In genomic region chr3:120596116-120596852, GRCh38 we compare ENCODE assay signal across 8 cellular contexts. TPM values are rescaled to one million over a fixed set of nuclear protein-coding genes. Genes with fewer than 3 reads are reported as not detected.
A peak's percentile ranks its signal among the peaks of the same experiment; 100 is the strongest.
DNase-seq lines count a peak whose midpoint lies in the region; ATAC-seq and TF ChIP-seq lines count a peak whose summit lies in the region.

Gene NDUFB4 (plus strand): TSS chr3:120596336. CDS start chr3:120596360, 24 bp downstream.

- H2AFZ ChIP-seq in H9 (ENCODE audit: low read length): peak within 1 kb of the TSS; percentile 79

- ATAC-seq in natural killer cell treated with Interleukin-12 subunit alpha and Interleukin-12 subunit beta and Interleukin-15 and Interleukin-18, amount 100 ng/mL, for 72 hours: peak; percentile 98 to 99
- ATAC-seq in stimulated activated naive CD8-positive, alpha-beta T cell treated with anti-CD3 and anti-CD28 coated beads, Interleukin-15, Interleukin-2, amounts not matched to agents 100 U/mL and 50 U/mL, for 24 hours: peak; percentile 97

- H2BK15ac ChIP-seq in H9 (ENCODE audit: low read depth, low read length): no peak within 1 kb of the TSS

- peaks cover 2 to 9% (median 9%) of the 10 kb centered on the region in 3 experiments for H3K36me3 Mint-ChIP-seq in H9 (ENCODE audit: insufficient read depth in 1 of 3, low read depth in 3 of 3)
- H3K36me3 Mint-ChIP-seq in natural killer cell treated with Interleukin-12 subunit alpha and Interleukin-12 subunit beta and Interleukin-15 and Interleukin-18, amount 100 ng/mL, for 72 hours: peaks cover 4% of the 10 kb centered on the region

- H3K79me2 ChIP-seq in H9 (ENCODE audit: insufficient read depth, low read length): peaks cover 9% of the 10 kb centered on the region; the same call in 1 of the 2 replicates

- H3K27ac ChIP-seq in H9 (ENCODE audit: insufficient read length, low read depth, low read length): peak within 1 kb of the TSS; percentile 11

- no peak within 1 kb of the TSS for H4K8ac ChIP-seq in H9 (replicated peaks; ENCODE audit: insufficient read length, low read depth, low read length)

- TF ChIP-seq CTCF in H9 (conservative IDR thresholded peaks at IDR 0.05) (no peak), fibroblast of pulmonary artery (IDR thresholded peaks at IDR 0.05; ENCODE audit: low read length, missing control alignments) (no peak)

- peaks cover 7 to 8% of the 10 kb centered on the region in 2 experiments for H3K4me1 Mint-ChIP-seq in H9
- H3K4me1 Mint-ChIP-seq in natural killer cell treated with Interleukin-12 subunit alpha and Interleukin-12 subunit beta and Interleukin-15 and Interleukin-18, amount 100 ng/mL, for 72 hours (ENCODE audit: low read depth in 2 of 2): peaks cover 10 to 14% of the 10 kb centered on the region in 2 donors

- peaks cover 43% of the 10 kb centered on the region for H3K36me3 ChIP-seq in MG63

- no peak within 1 kb of the TSS for H3T11ph ChIP-seq in H9 (ENCODE audit: low read length)

- H2BK20ac ChIP-seq in H9 (ENCODE audit: low read depth, low read length, poor library complexity, severe bottlenecking): no peak within 1 kb of the TSS

- H3K79me1 ChIP-seq in H9 (ENCODE audit: insufficient read depth, low read depth, low read length, poor library complexity, severe bottlenecking): no peaks in the 10 kb centered on the region

- H3K27me3 ChIP-seq in H9 (ENCODE audit: insufficient read depth, low read length) (no peaks in the 10 kb centered on the region), MG63 (no peaks in the 10 kb centered on the region)

- no peak within 1 kb of the TSS; the same call in 1 of the 2 replicates for H3K4ac ChIP-seq in H9 (ENCODE audit: low read depth, low read length)

- peak within 1 kb of the TSS; percentile 78 for H3K4me3 ChIP-seq in MG63
- peak within 1 kb of the TSS; percentile 87 for H3K4me3 ChIP-seq in fibroblast of pulmonary artery (replicated peaks; ENCODE audit: low read depth, low read length)

- H2BK5ac ChIP-seq in H9 (ENCODE audit: insufficient read length, low read length): no peak within 1 kb of the TSS

- H3K14ac ChIP-seq in H9 (ENCODE audit: insufficient read depth, low read length): peak within 1 kb of the TSS; percentile 94

- no peak within 1 kb of the TSS for H2BK12ac ChIP-seq in H9 (ENCODE audit: insufficient read length, low read depth, low read length)

- no peak within 1 kb of the TSS for H2AK5ac ChIP-seq in H9 (ENCODE audit: insufficient read length, low read length)

- no peaks in the 10 kb centered on the region; the same call in 1 of the 2 replicates for H3K27me3 Mint-ChIP-seq in H9 (ENCODE audit: low read depth)
- H3K27me3 Mint-ChIP-seq in natural killer cell treated with Interleukin-12 subunit alpha and Interleukin-12 subunit beta and Interleukin-15 and Interleukin-18, amount 100 ng/mL, for 72 hours: peaks cover 10 to 14% of the 10 kb centered on the region in 2 donors

- H3K27ac Mint-ChIP-seq in H9: peak within 1 kb of the TSS; percentile 85 to 99 (median 98)
- no peak within 1 kb of the TSS for H3K27ac Mint-ChIP-seq in natural killer cell treated with Interleukin-12 subunit alpha and Interleukin-12 subunit beta and Interleukin-15 and Interleukin-18, amount 100 ng/mL, for 72 hours

- H2BK120ac ChIP-seq in H9 (ENCODE audit: low read depth, low read length, poor library complexity, severe bottlenecking): no peak within 1 kb of the TSS

- no peaks in the 10 kb centered on the region for H3K9me3 Mint-ChIP-seq in H9
- no peaks in the 10 kb centered on the region for H3K9me3 Mint-ChIP-seq in natural killer cell treated with Interleukin-12 subunit alpha and Interleukin-12 subunit beta and Interleukin-15 and Interleukin-18, amount 100 ng/mL, for 72 hours

- no peaks in the 10 kb centered on the region for H3K9me3 ChIP-seq in H9 (ENCODE audit: control insufficient read depth, low read depth, low read length)
- no peaks in the 10 kb centered on the region for H3K9me3 ChIP-seq in MG63

- no peaks in the 10 kb centered on the region for H3K4me1 ChIP-seq in H9 (ENCODE audit: insufficient read depth, low read length)

- no peaks in the 10 kb centered on the region for H4K20me1 ChIP-seq in H9 (ENCODE audit: control insufficient read depth, insufficient read depth, insufficient read length)

- no peak within 1 kb of the TSS for H4K5ac ChIP-seq in H9 (ENCODE audit: insufficient read length, low read depth, low read length)

- H3K23ac ChIP-seq in H9 (ENCODE audit: insufficient read length, low read depth, low read length): no peak within 1 kb of the TSS

- H3K56ac ChIP-seq in H9 (ENCODE audit: insufficient read length, low read depth, low read length): no peak within 1 kb of the TSS

- DNase-seq in ELR (ENCODE audit: low read depth) (peak; percentile 99), H9 (peak; percentile 98), MG63 (peak; percentile 98), SHP77 treated with DMSO at 0.1 percent for 48 hours (lab: John Stamatoyannopoulos, UW) (peak; percentile 97), fibroblast of pulmonary artery (ENCODE audit: low read depth) (peak; percentile 99)
- peak; percentile 98 for DNase-seq in activated effector memory CD4-positive, alpha-beta T cell treated with anti-CD3 and anti-CD28 coated beads, Interleukin-2, amount 50 U/mL, for 16 hours
- DNase-seq in natural killer cell treated with Interleukin-12 subunit alpha and Interleukin-12 subunit beta and Interleukin-15 and Interleukin-18, amount 100 ng/mL, for 72 hours (ENCODE audit: low spot score): peak; percentile 98
- DNase-seq in stimulated activated naive CD8-positive, alpha-beta T cell treated with anti-CD3 and anti-CD28 coated beads, Interleukin-15, Interleukin-2, amounts not matched to agents 100 U/mL and 50 U/mL, for 24 hours: peak; percentile 95

- no CpG with 5 or more reads among the region's 53 CpGs for WGBS in H9 (ENCODE audit: extremely low coverage, insufficient read length, low lambda C conversion rate)

- H3K18ac ChIP-seq in H9 (ENCODE audit: insufficient read length, low read depth, low read length): peak within 1 kb of the TSS; percentile 87

- no peak within 1 kb of the TSS for H4K91ac ChIP-seq in H9 (ENCODE audit: insufficient read length, low read depth, low read length)

- H3K4me3 Mint-ChIP-seq in H9: peak within 1 kb of the TSS; percentile 88 to 91
- no peak within 1 kb of the TSS for H3K4me3 Mint-ChIP-seq in natural killer cell treated with Interleukin-12 subunit alpha and Interleukin-12 subunit beta and Interleukin-15 and Interleukin-18, amount 100 ng/mL, for 72 hours

- H3K23me2 ChIP-seq in H9 (ENCODE audit: insufficient read length, low read depth, low read length, poor library complexity, severe bottlenecking): no peaks in the 10 kb centered on the region

- peak within 1 kb of the TSS; percentile 86 for H3K9ac ChIP-seq in H9 (ENCODE audit: extremely low read depth, insufficient read length, low read length)

- peak within 1 kb of the TSS; percentile 42 for H3K4me2 ChIP-seq in H9 (ENCODE audit: insufficient read depth, insufficient read length, low read length)

RNA-seq across cellular contexts. Expression of gene NDUFB4, which starts in this region (rescaled TPM):
- 209 and 217 TPM in 2 replicates for total RNA-seq in H9 (2021)
- total RNA-seq in MG63 (2014; rRNA removed; shearing (Covaris generic); ENCODE audit: low replicate concordance): 190 and 205 TPM in 2 replicates
- 100 to 1,000 TPM in 1 of 2 donors, 10 to 100 TPM in 1; 54.4 to 102 TPM for total RNA-seq in natural killer cell treated with Interleukin-12 subunit alpha and Interleukin-12 subunit beta and Interleukin-15 and Interleukin-18, amount 100 ng/mL, for 72 hours

Comparison
In these comparisons a context has a peak if more than half of its experiments do, and no peak if none do; other contexts are left out.
1. Peak in every context shown above with its lines: DNase-seq, ATAC-seq, H3K4me3 ChIP-seq and H3K27ac ChIP-seq.
2. H3K27ac Mint-ChIP-seq: peak in H9 (3 of 3); none in natural killer cell treated with Interleukin-12 subunit alpha and Interleukin-12 subunit beta and Interleukin-15 and Interleukin-18, amount 100 ng/mL, for 72 hours (0 of 2).